23 cellular contexts compared by ENCODE assay signal in genomic region chr6:158402184-158402583, GRCh38.
"Had no signal": no experiment of that assay in that cellular context is flagged by ENCODE, and none has a peak within 500 bp of the region (broad histone marks: within the 10 kb centered on the region; RNA-seq: fewer than 3 reads in every experiment).

No MANE protein-coding gene starts in this region.

- H3K27me3 ChIP-seq: colonic mucosa, esophagus squamous epithelium, gastroesophageal sphincter, ovary, spleen had no signal

- H3K36me3 ChIP-seq: colonic mucosa, esophagus squamous epithelium, gastroesophageal sphincter, ovary, spleen, thoracic aorta had no signal

- H3K27ac Mint-ChIP-seq: effector memory CD8-positive, alpha-beta T cell; natural killer cell; progenitor cell of endocrine pancreas; stimulated activated memory B cell treated with anti-CD40 and anti-IgM and Interleukin-4, amounts not matched to agents 10 μg/mL and 1 μg/mL and 100 μg/mL, for 72 hours; stimulated activated naive CD8-positive, alpha-beta T cell treated with anti-CD3 and anti-CD28 coated beads, Interleukin-15, Interleukin-2, amounts not matched to agents 100 ng/mL and 50 ng/mL, for 24 hours had no signal

- H3K27ac ChIP-seq: colonic mucosa, esophagus squamous epithelium, gastroesophageal sphincter, ovary, spleen, thoracic aorta had no signal

- H3K4me3 Mint-ChIP-seq: effector memory CD8-positive, alpha-beta T cell; natural killer cell; neural crest cell; stimulated activated memory B cell treated with anti-CD40 and anti-IgM and Interleukin-4, amounts not matched to agents 10 μg/mL and 1 μg/mL and 100 μg/mL, for 72 hours; stimulated activated naive CD8-positive, alpha-beta T cell treated with anti-CD3 and anti-CD28 coated beads, Interleukin-15, Interleukin-2, amounts not matched to agents 100 ng/mL and 50 ng/mL, for 24 hours had no signal

- H3K4me1 ChIP-seq: colonic mucosa had no signal

- H3K9me3 Mint-ChIP-seq: effector memory CD8-positive, alpha-beta T cell; natural killer cell; stimulated activated memory B cell treated with anti-CD40 and anti-IgM and Interleukin-4, amounts not matched to agents 10 μg/mL and 1 μg/mL and 100 μg/mL, for 72 hours; stimulated activated naive CD8-positive, alpha-beta T cell treated with anti-CD3 and anti-CD28 coated beads, Interleukin-15, Interleukin-2, amounts not matched to agents 100 ng/mL and 50 ng/mL, for 24 hours had no signal

- H3K36me3 Mint-ChIP-seq: natural killer cell had no signal

- DNase-seq: cerebellar nuclear complex; colonic mucosa; effector memory CD8-positive, alpha-beta T cell; esophagus squamous epithelium; foreskin fibroblast; glutamatergic neuron; islet precursor cell; mammary epithelial cell; mucosa of descending colon; natural killer cell; ovary; right cardiac atrium; spleen; stimulated activated CD4-positive, alpha-beta T cell treated with anti-CD3 and anti-CD28 coated beads, Interleukin-15, amount 100 ng/mL, for 24 hours; stimulated activated CD4-positive, alpha-beta T cell treated with anti-CD3 and anti-CD28 coated beads, Interleukin-1b, Interleukin-23, amount 100 ng/mL, for 48 hours; stimulated activated CD4-positive, alpha-beta T cell treated with anti-CD3 and anti-CD28 coated beads, Interleukin-4, amount 100 ng/mL, for 24 hours; trophoblast cell had no signal

- H3K9me3 ChIP-seq: colonic mucosa, esophagus squamous epithelium, gastroesophageal sphincter, mucosa of descending colon, ovary, spleen, thoracic aorta had no signal

- H3K4me1 Mint-ChIP-seq: neural crest cell had no signal

- H3K4me3 ChIP-seq: colonic mucosa, esophagus squamous epithelium, gastroesophageal sphincter, mucosa of descending colon, ovary, spleen, thoracic aorta had no signal

- H3K27me3 Mint-ChIP-seq: effector memory CD8-positive, alpha-beta T cell; progenitor cell of endocrine pancreas; stimulated activated memory B cell treated with anti-CD40 and anti-IgM and Interleukin-4, amounts not matched to agents 10 μg/mL and 1 μg/mL and 100 μg/mL, for 72 hours; stimulated activated naive CD8-positive, alpha-beta T cell treated with anti-CD3 and anti-CD28 coated beads, Interleukin-15, Interleukin-2, amounts not matched to agents 100 ng/mL and 50 ng/mL, for 24 hours had no signal
